In genomic region chr15:44820535-44820934, GRCh38 we compare ENCODE assay signal across 6 cellular contexts.
DNase-seq lines count a peak whose midpoint lies in the region; ATAC-seq and TF ChIP-seq lines count a peak whose summit lies in the region.
"Not testable (repeated sequence)": the region's sequence is repeated elsewhere in the genome, so short reads cannot be mapped to it uniquely, and the experiment has no call there.

No MANE protein-coding gene starts in this region.

- not testable (repeated sequence) for H3K4me3 ChIP-seq in fibroblast of pulmonary artery (replicated peaks; ENCODE audit: low read depth, low read length); right cardiac atrium (ENCODE audit: low read length)

- intact Hi-C loops in Right ventricle myocardium superior (cut with DNase I); right cardiac atrium (cut with DNase I): not testable (repeated sequence)

- H3K4me1 ChIP-seq in right cardiac atrium (ENCODE audit: control insufficient read depth, insufficient read depth, low read length) = not testable (repeated sequence)

- not testable (repeated sequence) for TF ChIP-seq CTCF in fibroblast of pulmonary artery (IDR thresholded peaks at IDR 0.05; ENCODE audit: low read length, missing control alignments)

- not testable (repeated sequence) for H3K9me3 ChIP-seq in right cardiac atrium (ENCODE audit: control insufficient read depth, low read length)

- ATAC-seq in Right ventricle myocardium superior (ENCODE audit: poor library complexity) = peak; percentile 37
- peak; percentile 24 to 76 for ATAC-seq in right cardiac atrium

- DNase-seq in DMS79 treated with DMSO at 0.1 percent for 48 hours (lab: John Stamatoyannopoulos, UW) (peak; percentile 20), OCI-M1 (lab: John Stamatoyannopoulos, UW) (peak; percentile 47), fibroblast of pulmonary artery (ENCODE audit: low read depth) (peak; percentile 27), mucosa of gallbladder (ENCODE audit: low spot score) (peak; percentile 51)
- DNase-seq in Right ventricle myocardium superior, right cardiac atrium: not testable (repeated sequence)

- 52% methylated on average over 5 of the region's 5 CpGs for WGBS in right cardiac atrium

- not testable (repeated sequence) for H3K27me3 ChIP-seq in right cardiac atrium (ENCODE audit: control insufficient read depth, insufficient read depth)

- not testable (repeated sequence) for H3K27ac ChIP-seq in right cardiac atrium (ENCODE audit: low read length)
